In the genomic region with DNA sequence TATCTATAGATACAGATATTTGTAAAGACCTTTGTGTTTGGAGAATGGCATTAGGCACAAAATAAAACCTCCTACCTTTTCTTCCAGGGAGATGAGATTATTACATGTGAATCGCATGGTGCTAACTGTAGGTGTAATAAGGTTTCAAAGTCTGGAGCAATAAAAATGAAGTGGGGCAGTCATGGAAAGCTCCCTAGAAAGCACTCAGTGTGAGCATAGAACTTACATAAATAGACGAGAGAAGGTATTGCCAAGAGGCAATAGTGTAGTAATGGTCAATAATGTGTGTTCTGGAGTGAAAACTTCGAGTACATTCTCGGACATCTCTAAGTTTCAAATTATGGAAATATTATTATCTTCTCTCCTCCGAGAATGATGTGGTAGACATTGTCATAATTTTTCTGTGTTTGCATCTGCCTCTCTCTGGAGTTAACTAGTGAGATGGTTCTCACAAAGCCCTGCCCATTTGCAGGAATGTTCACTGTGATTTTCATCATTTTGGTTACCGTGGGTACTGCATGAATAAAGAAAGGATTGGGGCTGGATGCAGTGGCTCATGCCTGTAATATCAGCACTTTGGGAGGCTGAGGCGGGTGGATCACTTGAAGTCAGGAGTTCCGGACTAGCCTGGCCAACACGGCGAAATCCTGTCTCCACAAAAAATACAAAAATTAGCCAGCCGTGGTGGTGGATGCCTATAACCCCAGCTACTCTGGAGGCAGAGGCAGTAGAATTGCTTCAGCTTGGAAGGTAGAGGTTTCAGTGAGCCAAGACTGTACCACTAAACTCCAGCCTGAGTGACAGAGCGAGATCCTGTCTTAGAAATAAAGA, we compare ENCODE assay signal across 1 cellular context.
TF ChIP-seq lines count a peak whose summit lies in the region.

No MANE protein-coding gene starts in this region.

TF ChIP-seq in K562, 482 proteins besides CTCF, POLR2A, EP300 and RAD21 (continued from another document):
- TF ChIP-seq, protein P1, sequence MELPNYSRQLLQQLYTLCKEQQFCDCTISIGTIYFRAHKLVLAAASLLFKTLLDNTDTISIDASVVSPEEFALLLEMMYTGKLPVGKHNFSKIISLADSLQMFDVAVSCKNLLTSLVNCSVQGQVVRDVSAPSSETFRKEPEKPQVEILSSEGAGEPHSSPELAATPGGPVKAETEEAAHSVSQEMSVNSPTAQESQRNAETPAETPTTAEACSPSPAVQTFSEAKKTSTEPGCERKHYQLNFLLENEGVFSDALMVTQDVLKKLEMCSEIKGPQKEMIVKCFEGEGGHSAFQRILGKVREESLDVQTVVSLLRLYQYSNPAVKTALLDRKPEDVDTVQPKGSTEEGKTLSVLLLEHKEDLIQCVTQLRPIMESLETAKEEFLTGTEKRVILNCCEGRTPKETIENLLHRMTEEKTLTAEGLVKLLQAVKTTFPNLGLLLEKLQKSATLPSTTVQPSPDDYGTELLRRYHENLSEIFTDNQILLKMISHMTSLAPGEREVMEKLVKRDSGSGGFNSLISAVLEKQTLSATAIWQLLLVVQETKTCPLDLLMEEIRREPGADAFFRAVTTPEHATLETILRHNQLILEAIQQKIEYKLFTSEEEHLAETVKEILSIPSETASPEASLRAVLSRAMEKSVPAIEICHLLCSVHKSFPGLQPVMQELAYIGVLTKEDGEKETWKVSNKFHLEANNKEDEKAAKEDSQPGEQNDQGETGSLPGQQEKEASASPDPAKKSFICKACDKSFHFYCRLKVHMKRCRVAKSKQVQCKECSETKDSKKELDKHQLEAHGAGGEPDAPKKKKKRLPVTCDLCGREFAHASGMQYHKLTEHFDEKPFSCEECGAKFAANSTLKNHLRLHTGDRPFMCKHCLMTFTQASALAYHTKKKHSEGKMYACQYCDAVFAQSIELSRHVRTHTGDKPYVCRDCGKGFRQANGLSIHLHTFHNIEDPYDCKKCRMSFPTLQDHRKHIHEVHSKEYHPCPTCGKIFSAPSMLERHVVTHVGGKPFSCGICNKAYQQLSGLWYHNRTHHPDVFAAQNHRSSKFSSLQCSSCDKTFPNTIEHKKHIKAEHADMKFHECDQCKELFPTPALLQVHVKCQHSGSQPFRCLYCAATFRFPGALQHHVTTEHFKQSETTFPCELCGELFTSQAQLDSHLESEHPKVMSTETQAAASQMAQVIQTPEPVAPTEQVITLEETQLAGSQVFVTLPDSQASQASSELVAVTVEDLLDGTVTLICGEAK (IDR thresholded peaks at IDR 0.05): no peak
- TF ChIP-seq, protein P1 (CRISPR knock-in tag; IDR thresholded peaks at IDR 0.05): no peak
- TF ChIP-seq PKNOX1 (IDR thresholded peaks at IDR 0.05) (peak; percentile 50; the same call in 1 of the 2 replicates), PHTF2 (CRISPR knock-in tag; IDR thresholded peaks at IDR 0.05) (peak; percentile 52; the same call in 1 of the 2 replicates), RFX1 (IDR thresholded peaks at IDR 0.05) (peak; percentile 29; the same call in 1 of the 2 replicates), TAL1 (IDR thresholded peaks at IDR 0.05) (no peak), FOXO4 (CRISPR knock-in tag; IDR thresholded peaks at IDR 0.05) (no peak), MEIS2 (IDR thresholded peaks at IDR 0.05; ENCODE audit: partially characterized antibody) (no peak), POLR2G (IDR thresholded peaks at IDR 0.05; ENCODE audit: low read depth, low read length) (0 out of 2 replicates have a peak, but pooled peaks have one; percentile 14), SUPT5H (IDR thresholded peaks at IDR 0.05) (0 out of 2 replicates have a peak, but pooled peaks have one; percentile 55), ZNF764 (CRISPR knock-in tag; IDR thresholded peaks at IDR 0.05; ENCODE audit: low read depth) (no peak), ZNF347 (CRISPR knock-in tag; IDR thresholded peaks at IDR 0.05; ENCODE audit: low read depth) (0 out of 2 replicates have a peak, but pooled peaks have one; percentile 44), NELFE (IDR thresholded peaks at IDR 0.05; ENCODE audit: insufficient read depth, insufficient read length) (no peak), NFIC (IDR thresholded peaks at IDR 0.05) (no peak; the same call in 1 of the 2 replicates), BCL6 (CRISPR knock-in tag; IDR thresholded peaks at IDR 0.05) (no peak), MYC (IDR thresholded peaks at IDR 0.05; ENCODE audit: low read depth, low read length) (no peak), MYC (CRISPR knock-in tag; IDR thresholded peaks at IDR 0.05; ENCODE audit: borderline replicate concordance, low read depth) (0 out of 2 replicates have a peak, but pooled peaks have one; percentile 53), POLR2H (tag; IDR thresholded peaks at IDR 0.05; ENCODE audit: low read depth) (peak; percentile 70), ZNF143 (CRISPR knock-in tag; IDR thresholded peaks at IDR 0.05) (no peak), TOE1 (IDR thresholded peaks at IDR 0.05; ENCODE audit: borderline replicate concordance) (no peak), TOE1 (CRISPR knock-in tag; IDR thresholded peaks at IDR 0.05; ENCODE audit: borderline replicate concordance, low read depth) (no peak)
- TF ChIP-seq, protein P2, sequence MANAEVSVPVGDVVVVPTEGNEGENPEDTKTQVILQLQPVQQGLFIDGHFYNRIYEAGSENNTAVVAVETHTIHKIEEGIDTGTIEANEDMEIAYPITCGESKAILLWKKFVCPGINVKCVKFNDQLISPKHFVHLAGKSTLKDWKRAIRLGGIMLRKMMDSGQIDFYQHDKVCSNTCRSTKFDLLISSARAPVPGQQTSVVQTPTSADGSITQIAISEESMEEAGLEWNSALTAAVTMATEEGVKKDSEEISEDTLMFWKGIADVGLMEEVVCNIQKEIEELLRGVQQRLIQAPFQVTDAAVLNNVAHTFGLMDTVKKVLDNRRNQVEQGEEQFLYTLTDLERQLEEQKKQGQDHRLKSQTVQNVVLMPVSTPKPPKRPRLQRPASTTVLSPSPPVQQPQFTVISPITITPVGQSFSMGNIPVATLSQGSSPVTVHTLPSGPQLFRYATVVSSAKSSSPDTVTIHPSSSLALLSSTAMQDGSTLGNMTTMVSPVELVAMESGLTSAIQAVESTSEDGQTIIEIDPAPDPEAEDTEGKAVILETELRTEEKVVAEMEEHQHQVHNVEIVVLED (CRISPR knock-in tag; IDR thresholded peaks at IDR 0.05): no peak
